In genomic region chr7:22499888-22500689, GRCh38 we compare ENCODE assay signal across 7 cellular contexts. TPM values are rescaled to one million over a fixed set of nuclear protein-coding genes. Genes with fewer than 3 reads are reported as not detected.
DNase-seq lines count a peak whose midpoint lies in the region; ATAC-seq and TF ChIP-seq lines count a peak whose summit lies in the region.
"Not testable (repeated sequence)": the region's sequence is repeated elsewhere in the genome, so short reads cannot be mapped to it uniquely, and the experiment has no call there.

Gene STEAP1B, minus strand, starts transcription at chr7:22500188. Its CDS starts 5,333 bp downstream, at chr7:22494855.

- intact Hi-C loops in mammary epithelial cell (cut with micrococcal nuclease): loop anchor here (1.0 kb wide), 1 partner anchor 390 kb away; no protein-coding TSS in a partner anchor

- not testable (repeated sequence) for H3K4me3 ChIP-seq in mammary epithelial cell (replicated peaks in 1 of 3; ENCODE audit: insufficient read depth in 1 of 3, low read depth in 2 of 3, low read length in 3 of 3)
- peak within 1 kb of the TSS; percentile 38; the same call in 1 of the 2 replicates for H3K4me3 ChIP-seq in iPS-18c (ENCODE audit: insufficient read depth, low read depth, low read length)
- H3K4me3 ChIP-seq in skeletal muscle cell (ENCODE audit: low read depth, low read length): peak within 1 kb of the TSS; percentile 51

- H3K4me2 ChIP-seq in mammary epithelial cell (ENCODE audit: insufficient read depth, low read depth, low read length): peak within 1 kb of the TSS; percentile 48

- not testable (repeated sequence) for H3K4me1 ChIP-seq in mammary epithelial cell (ENCODE audit: insufficient read depth, low read length)

- not testable (repeated sequence) for BruUV-seq in mammary epithelial cell (replicated peaks; lab: Mats Ljungman, UMichigan)

- not testable (repeated sequence) for H3K9me3 ChIP-seq in mammary epithelial cell (replicated peaks; ENCODE audit: insufficient read depth, low read length); iPS-18c (ENCODE audit: control insufficient read depth, insufficient read depth, low read length)

- H3K36me3 ChIP-seq in mammary epithelial cell (ENCODE audit: insufficient read depth, low read length): not testable (repeated sequence)

- 6% methylated on average over 23 of the region's 55 CpGs for WGBS in mammary epithelial cell (ENCODE audit: low coverage, missing lambda C conversion rate)

- H3K27me3 ChIP-seq in mammary epithelial cell (ENCODE audit: insufficient read depth, low read length): not testable (repeated sequence)

- peak; percentile 56 to 73 for TF ChIP-seq CTCF in mammary epithelial cell (conservative IDR thresholded peaks at IDR 0.05 in 1 of 2, IDR thresholded peaks at IDR 0.05 in 1 of 2; ENCODE audit: extremely low read depth in 1 of 2, insufficient read depth in 1 of 2, low read depth in 1 of 2, low read length in 2 of 2)

- not testable (repeated sequence) for H3K9ac ChIP-seq in mammary epithelial cell (ENCODE audit: insufficient read depth, low read length)

- DNase-seq in NCI-H187 (lab: John Stamatoyannopoulos, UW) (peak; percentile 58 to 70), mammary epithelial cell (peak; percentile 71), skeletal muscle cell (ENCODE audit: low read depth) (peak; percentile 67)

- not testable (repeated sequence) for H3K79me2 ChIP-seq in mammary epithelial cell (ENCODE audit: insufficient read depth, low read length)

- ATAC-seq in GM18508 (IDR thresholded peaks at IDR 0.05; ENCODE audit: insufficient read depth, unreplicated experiment) (peak; percentile 89), HG02938 (IDR thresholded peaks at IDR 0.05; ENCODE audit: unreplicated experiment) (peak; percentile 90)
- peak; percentile 95 to 96 for ATAC-seq in activated CD4-positive, CD25-positive, alpha-beta regulatory T cell treated with anti-CD3 and anti-CD28 coated beads, Interleukin-2, amount 50 U/mL, for 24 hours

- not testable (repeated sequence) for H3K27ac ChIP-seq in mammary epithelial cell (ENCODE audit: insufficient read depth, low read depth, low read length)

- dilution Hi-C loops in mammary epithelial cell (cut with HindIII; ENCODE audit: low sequenced_read_pairs): not testable (repeated sequence)

- in situ Hi-C loops in mammary epithelial cell (cut with MboI; ENCODE audit: low sequenced_read_pairs in 2 of 2): not testable (repeated sequence)

- not testable (repeated sequence) for H4K20me1 ChIP-seq in mammary epithelial cell (ENCODE audit: insufficient read depth, low read length)

- peak within 1 kb of the TSS; percentile 89 for H2AFZ ChIP-seq in mammary epithelial cell (ENCODE audit: low read depth, low read length)

- CTCF ChIA-PET in mammary epithelial cell (lab: Charles Lee; ENCODE audit: low non-redundant PET): not testable (repeated sequence)

RNA-seq across cellular contexts. Expression of gene STEAP1B, which starts in this region (rescaled TPM):
- total RNA-seq in mammary epithelial cell: 1 to 10 TPM in 1 of 2 donors, under 1 TPM in 1; 0.17 to 1.6 TPM
- 0.26 TPM for polyA plus RNA-seq in mammary epithelial cell
- not detected for polyA minus RNA-seq in mammary epithelial cell
